ENCODE assay signal across 13 cellular contexts in genomic region chr14:72816287-72816686, GRCh38.
"Had no signal": no experiment of that assay in that cellular context is flagged by ENCODE, and none has a peak within 500 bp of the region (broad histone marks: within the 10 kb centered on the region; RNA-seq: fewer than 3 reads in every experiment).

No MANE protein-coding gene starts in this region.

- H3K4me3 Mint-ChIP-seq: effector memory CD8-positive, alpha-beta T cell; immature natural killer cell; natural killer cell treated with Interleukin-12 subunit alpha and Interleukin-12 subunit beta and Interleukin-15 and Interleukin-18, amount 100 ng/mL, for 72 hours; neural progenitor cell had no signal

- H3K27me3 Mint-ChIP-seq: natural killer cell treated with Interleukin-12 subunit alpha and Interleukin-12 subunit beta and Interleukin-15 and Interleukin-18, amount 100 ng/mL, for 72 hours had no signal

- H3K27ac Mint-ChIP-seq: effector memory CD8-positive, alpha-beta T cell; immature natural killer cell; natural killer cell treated with Interleukin-12 subunit alpha and Interleukin-12 subunit beta and Interleukin-15 and Interleukin-18, amount 100 ng/mL, for 72 hours; neural progenitor cell had no signal

- H3K4me1 Mint-ChIP-seq: immature natural killer cell had no signal

- H3K36me3 Mint-ChIP-seq: neural progenitor cell had no signal

- DNase-seq: effector memory CD8-positive, alpha-beta T cell; esophagus squamous epithelium; foreskin fibroblast; immature natural killer cell; left lung; midbrain; nucleus accumbens; ovary; right cardiac atrium; stimulated activated CD4-positive, alpha-beta T cell treated with anti-CD3 and anti-CD28 coated beads, Interleukin-2, amount 100 ng/mL, for 48 hours; trophoblast cell had no signal

- H3K9me3 Mint-ChIP-seq: effector memory CD8-positive, alpha-beta T cell; natural killer cell treated with Interleukin-12 subunit alpha and Interleukin-12 subunit beta and Interleukin-15 and Interleukin-18, amount 100 ng/mL, for 72 hours; neural progenitor cell had no signal

- ATAC-seq: effector memory CD8-positive, alpha-beta T cell; left lung; natural killer cell treated with Interleukin-12 subunit alpha and Interleukin-12 subunit beta and Interleukin-15 and Interleukin-18, amount 100 ng/mL, for 72 hours; right cardiac atrium had no signal
